ENCODE assay signal across 18 cellular contexts in genomic region chr16:50359626-50360025, GRCh38. TPM values are rescaled to one million over a fixed set of nuclear protein-coding genes. Genes with fewer than 3 reads are reported as not detected.
A peak's percentile ranks its signal among the peaks of the same experiment; 100 is the strongest.
DNase-seq lines count a peak whose midpoint lies in the region; ATAC-seq and TF ChIP-seq lines count a peak whose summit lies in the region.
"Had no signal": no experiment of that assay in that cellular context is flagged by ENCODE, and none has a peak within 500 bp of the region (broad histone marks: within the 10 kb centered on the region; RNA-seq: fewer than 3 reads in every experiment).

No MANE protein-coding gene starts in this region.

- peak overlapping the region in 2 of 4 donors; percentile 10 to 26 for H3K4me3 Mint-ChIP-seq in CD4-positive, CD25-positive, alpha-beta regulatory T cell
- H3K4me3 Mint-ChIP-seq in nephron progenitor cell: no peak overlapping the region
- no peak overlapping the region for H3K4me3 Mint-ChIP-seq in T-helper 2 cell treated with Interferon-gamma antibody and Interleukin-4, amounts not matched to agents 5 μg/mL and 100 μg/mL, for 36 hours
- H3K4me3 Mint-ChIP-seq: activated B cell treated with CpG ODN at 0.5 μM for 24 hours had no signal

- no peak overlapping the region for H3K9ac ChIP-seq in endocrine pancreas (ENCODE audit: control insufficient read depth, insufficient read depth, low read length)

- H3K27me3 ChIP-seq in CD4-positive, CD25-positive, alpha-beta regulatory T cell (ENCODE audit: control insufficient read depth, insufficient read depth, low read length): no peaks in the 10 kb centered on the region
- H3K27me3 ChIP-seq in endocrine pancreas (ENCODE audit: control insufficient read depth, insufficient read depth, low read length): no peaks in the 10 kb centered on the region
- H3K27me3 ChIP-seq: cardiac muscle cell, esophagus squamous epithelium, pancreas had no signal

- H3K27ac Mint-ChIP-seq in CD4-positive, CD25-positive, alpha-beta regulatory T cell: peak overlapping the region; percentile 57 to 78 (median 66)
- peak overlapping the region; percentile 20 for H3K27ac Mint-ChIP-seq in nephron progenitor cell
- H3K27ac Mint-ChIP-seq in T-helper 2 cell treated with Interferon-gamma antibody and Interleukin-4, amounts not matched to agents 5 μg/mL and 100 μg/mL, for 36 hours: no peak overlapping the region
- H3K27ac Mint-ChIP-seq: activated B cell treated with CpG ODN at 0.5 μM for 24 hours had no signal

- no peaks in the 10 kb centered on the region for H3K27me3 Mint-ChIP-seq in CD4-positive, CD25-positive, alpha-beta regulatory T cell
- H3K27me3 Mint-ChIP-seq in nephron progenitor cell (ENCODE audit: low read depth, poor library complexity): no peaks in the 10 kb centered on the region
- H3K27me3 Mint-ChIP-seq in T-helper 2 cell treated with Interferon-gamma antibody and Interleukin-4, amounts not matched to agents 5 μg/mL and 100 μg/mL, for 36 hours (ENCODE audit: low read depth): no peaks in the 10 kb centered on the region
- H3K27me3 Mint-ChIP-seq: activated B cell treated with CpG ODN at 0.5 μM for 24 hours had no signal

- POLR2A ChIA-PET in HEK293 (lab: Yijun Ruan, JAX): no interaction called here

- ATAC-seq in CD4-positive, CD25-positive, alpha-beta regulatory T cell (ENCODE audit: low read depth in 2 of 2): no peak
- no peak for ATAC-seq in HG03571 (IDR thresholded peaks at IDR 0.05; ENCODE audit: unreplicated experiment)
- no peak for ATAC-seq in HG03565 (IDR thresholded peaks at IDR 0.05; ENCODE audit: unreplicated experiment)

- H3K4me3 ChIP-seq in CD4-positive, CD25-positive, alpha-beta regulatory T cell (ENCODE audit: low read depth, low read length): no peak overlapping the region
- no peak overlapping the region for H3K4me3 ChIP-seq in HEK293 (ENCODE audit: low read depth, low read length)
- peak overlapping the region; percentile 51 for H3K4me3 ChIP-seq in endocrine pancreas (ENCODE audit: control insufficient read depth, insufficient read depth, low read length)
- H3K4me3 ChIP-seq: cardiac muscle cell, esophagus squamous epithelium, GM12878, pancreas had no signal

- H3K4me1 Mint-ChIP-seq in CD4-positive, CD25-positive, alpha-beta regulatory T cell: peaks cover 40 to 68% (median 54%) of the 10 kb centered on the region in 4 donors
- peaks cover 18% of the 10 kb centered on the region for H3K4me1 Mint-ChIP-seq in nephron progenitor cell
- peaks cover 18% of the 10 kb centered on the region for H3K4me1 Mint-ChIP-seq in T-helper 2 cell treated with Interferon-gamma antibody and Interleukin-4, amounts not matched to agents 5 μg/mL and 100 μg/mL, for 36 hours (ENCODE audit: low read depth)

- peaks cover 16% of the 10 kb centered on the region for H3K4me1 ChIP-seq in CD4-positive, CD25-positive, alpha-beta regulatory T cell (ENCODE audit: control insufficient read depth, insufficient read depth, low read length, poor library complexity, severe bottlenecking)
- H3K4me1 ChIP-seq in HEK293 (ENCODE audit: control insufficient read depth, insufficient read depth, low read length) (no peaks in the 10 kb centered on the region), endocrine pancreas (ENCODE audit: control insufficient read depth, insufficient read depth, low read length) (peaks cover 34% of the 10 kb centered on the region)

- H3K36me3 ChIP-seq in CD4-positive, CD25-positive, alpha-beta regulatory T cell (ENCODE audit: control insufficient read depth, insufficient read depth, low read length): peaks cover 60% of the 10 kb centered on the region
- peaks cover 22 to 93% of the 10 kb centered on the region in 2 experiments for H3K36me3 ChIP-seq in HEK293 (ENCODE audit: control insufficient read depth in 2 of 2, insufficient read depth in 1 of 2, low read length in 2 of 2)
- H3K36me3 ChIP-seq in endocrine pancreas (ENCODE audit: control insufficient read depth, insufficient read depth, low read length): no peaks in the 10 kb centered on the region
- H3K36me3 ChIP-seq: pancreas had no signal

- no peaks in the 10 kb centered on the region for H3K9me3 Mint-ChIP-seq in CD4-positive, CD25-positive, alpha-beta regulatory T cell
- no peaks in the 10 kb centered on the region for H3K9me3 Mint-ChIP-seq in nephron progenitor cell
- no peaks in the 10 kb centered on the region for H3K9me3 Mint-ChIP-seq in T-helper 2 cell treated with Interferon-gamma antibody and Interleukin-4, amounts not matched to agents 5 μg/mL and 100 μg/mL, for 36 hours
- H3K9me3 Mint-ChIP-seq: activated B cell treated with CpG ODN at 0.5 μM for 24 hours had no signal

- no peaks in the 10 kb centered on the region for H3K9me3 ChIP-seq in CD4-positive, CD25-positive, alpha-beta regulatory T cell (ENCODE audit: control insufficient read depth in 2 of 2, low read length in 2 of 2)
- H3K9me3 ChIP-seq in HEK293 (ENCODE audit: control insufficient read depth, insufficient read depth, low read depth, low read length) (no peaks in the 10 kb centered on the region), endocrine pancreas (ENCODE audit: control insufficient read depth, low read length) (no peaks in the 10 kb centered on the region)
- H3K9me3 ChIP-seq: esophagus squamous epithelium, pancreas had no signal

- no peak for DNase-seq in CD4-positive, CD25-positive, alpha-beta regulatory T cell
- DNase-seq in nephron progenitor cell: no peak
- DNase-seq in T-helper 2 cell treated with Interferon-gamma antibody and Interleukin-4, amounts not matched to agents 5 μg/mL and 100 μg/mL, for 36 hours (ENCODE audit: low spot score): no peak
- DNase-seq in activated CD4-positive, alpha-beta T cell treated with anti-CD3 and anti-CD28 coated beads for 4 hours: no peak
- DNase-seq: activated B cell treated with CpG ODN at 0.5 μM for 24 hours; activated CD8-positive, alpha-beta memory T cell treated with anti-CD3 and anti-CD28 coated beads, Interleukin-2, amount 50 U/mL, for 4 hours; esophagus squamous epithelium; glutamatergic neuron; NCI-H1105 treated with DMSO at 0.1 percent for 48 hours; Right ventricle myocardium superior; T-helper 1 cell had no signal

- CTCF ChIA-PET in HEK293 (lab: Yijun Ruan, JAX): interaction anchor here (0.7 to 1.5 kb wide), 3 partner anchors 150 to 334 kb away, joined by 3 to 6 read pairs (median 3); partner anchors contain the start of gene CNEP1R1

- H3K36me3 Mint-ChIP-seq in CD4-positive, CD25-positive, alpha-beta regulatory T cell: peaks cover 36% of the 10 kb centered on the region
- peaks cover 73% of the 10 kb centered on the region for H3K36me3 Mint-ChIP-seq in nephron progenitor cell (ENCODE audit: low read depth)
- H3K36me3 Mint-ChIP-seq in T-helper 2 cell treated with Interferon-gamma antibody and Interleukin-4, amounts not matched to agents 5 μg/mL and 100 μg/mL, for 36 hours (ENCODE audit: low read depth): peaks cover 43% of the 10 kb centered on the region

- no peak for TF ChIP-seq CTCF in HEK293 (tag by site-specific recombination; IDR thresholded peaks at IDR 0.05)
- no peak for TF ChIP-seq CTCF in nephron progenitor cell (IDR thresholded peaks at IDR 0.05)

- no peak overlapping the region for H3K27ac ChIP-seq in CD4-positive, CD25-positive, alpha-beta regulatory T cell (ENCODE audit: insufficient read depth, low read length, poor library complexity, severe bottlenecking)
- H3K27ac ChIP-seq in HEK293 (ENCODE audit: extremely low read depth, low read depth, low read length): no peak overlapping the region
- H3K27ac ChIP-seq: cardiac muscle cell, esophagus squamous epithelium had no signal

TF ChIP-seq in HEK293, 187 proteins besides CTCF, POLR2A, EP300 and RAD21:
- TF ChIP-seq EGR2 (tag by site-specific recombination; IDR thresholded peaks at IDR 0.05; ENCODE audit: low read depth) (peak; percentile 60), ZNF423 (tag by site-specific recombination; IDR thresholded peaks at IDR 0.05) (no peak), ZFHX2 (tag by site-specific recombination; conservative IDR thresholded peaks at IDR 0.05) (peak; percentile 21; the same call in 1 of the 2 replicates), ZNF341 (tag by site-specific recombination; IDR thresholded peaks at IDR 0.05; ENCODE audit: low read depth) (peak; percentile 71)

RNA-seq across cellular contexts. Expression of gene BRD7, which starts 9.2 kb away (rescaled TPM):
- total RNA-seq in CD4-positive, CD25-positive, alpha-beta regulatory T cell: 88.6 TPM
- polyA plus RNA-seq in CD4-positive, CD25-positive, alpha-beta regulatory T cell: 10 to 100 TPM; 23.3 to 45.5 (median 32.1) TPM
